Comparison of ENCODE assay signal across 11 cellular contexts in the genomic region with DNA sequence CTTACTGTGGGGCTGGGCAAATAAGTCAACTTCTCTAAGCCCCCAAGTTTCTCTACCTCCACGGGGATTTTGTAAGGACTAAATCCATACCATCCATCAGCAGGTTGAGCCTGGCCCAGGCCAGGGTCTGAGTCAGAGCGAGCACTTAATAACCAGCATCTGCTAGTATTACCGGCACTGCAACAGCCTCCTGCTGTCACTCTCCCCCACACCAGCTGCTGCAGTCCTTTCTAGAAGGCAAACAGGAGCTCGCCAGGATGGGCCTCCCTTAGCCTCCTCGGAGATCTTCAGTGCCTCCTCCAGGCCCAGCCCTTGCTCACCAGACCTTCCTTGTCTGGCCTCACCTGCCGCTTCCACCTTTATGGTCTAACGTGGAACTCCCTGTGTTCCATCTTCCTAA. TPM values are rescaled to one million over a fixed set of nuclear protein-coding genes. Genes with fewer than 3 reads are reported as not detected.
A peak's percentile ranks its signal among the peaks of the same experiment; 100 is the strongest.
DNase-seq lines count a peak whose midpoint lies in the region; ATAC-seq and TF ChIP-seq lines count a peak whose summit lies in the region.
"Had no signal": no experiment of that assay in that cellular context is flagged by ENCODE, and none has a peak within 500 bp of the region (broad histone marks: within the 10 kb centered on the region; RNA-seq: fewer than 3 reads in every experiment).

No MANE protein-coding gene starts in this region.

- H3K4me3 ChIP-seq in body of pancreas (no peak overlapping the region), right lobe of liver (peak overlapping the region; percentile 94 to 98 (median 97)), thyroid gland (replicated peaks in 1 of 3) (no peak overlapping the region)

- H3K4me1 ChIP-seq in body of pancreas (peaks cover 73% of the 10 kb centered on the region), right lobe of liver (peaks cover 0 to 62% (median 22%) of the 10 kb centered on the region in 4 donors), thyroid gland (peaks cover 70 to 75% of the 10 kb centered on the region in 2 donors)

- 27 to 29% methylated on average over 6 to 7 of the region's 7 CpGs for WGBS in body of pancreas, 2 donors
- WGBS in right lobe of liver (ENCODE audit: insufficient coverage, low coverage, low lambda C conversion rate, missing lambda C conversion rate), result 43% methylated on average over 4 of the region's 7 CpGs
- WGBS in thyroid gland, 2 donors, result 86 to 88% methylated on average over 7 of the region's 7 CpGs

- H3K4me1 Mint-ChIP-seq in activated T-cell treated with anti-CD3 and anti-CD28 coated beads, Interleukin-2, amount 50 U/mL, for 24 hours (ENCODE audit: low read depth), result peaks cover 64% of the 10 kb centered on the region

- H3K27ac ChIP-seq in body of pancreas (peak overlapping the region; percentile 82 to 100 (median 96)), right lobe of liver (peak overlapping the region; percentile 59 to 98 (median 74)), thyroid gland (peak overlapping the region in 2 of 3 donors; percentile 75 to 92)

- no peaks in the 10 kb centered on the region for H3K27me3 ChIP-seq in body of pancreas
- no peaks in the 10 kb centered on the region for H3K27me3 ChIP-seq in right lobe of liver
- no peaks in the 10 kb centered on the region for H3K27me3 ChIP-seq in thyroid gland

- intact Hi-C loops in body of pancreas (cut with DNase I) (no loop called here), right lobe of liver (cut with DNase I) (no loop called here), thyroid gland (cut with DNase I) (loop anchor here (10.0 kb wide), 1 partner anchor 77 kb away; no protein-coding TSS in a partner anchor)

- no peak for DNase-seq in activated T-cell treated with anti-CD3 and anti-CD28 coated beads, Interleukin-2, amount 50 U/mL, for 24 hours
- DNase-seq in activated T-cell treated with anti-CD3 and anti-CD28 coated beads, Interleukin-2, amount 50 U/mL, for 48 hours, result no peak
- peak in 3 of 4 donors; percentile 33 to 49 (median 36) for DNase-seq in body of pancreas
- DNase-seq in right lobe of liver, result no peak
- DNase-seq in thyroid gland, result no peak
- DNase-seq in nucleus accumbens (lab: John Stamatoyannopoulos, UW), result no peak
- DNase-seq in AG08396 (ENCODE audit: low spot score), result no peak
- DNase-seq: effector CD4-positive, alpha-beta T cell; stimulated activated CD4-positive, alpha-beta T cell treated with anti-CD3 and anti-CD28 coated beads, Interleukin-12 subunit alpha, Interleukin-12 subunit beta, amount 100 ng/mL, for 4 hours had no signal

- H3K9me3 ChIP-seq in body of pancreas (no peaks in the 10 kb centered on the region), right lobe of liver (no peaks in the 10 kb centered on the region), thyroid gland (no peaks in the 10 kb centered on the region)

- no peak overlapping the region for H3K4me3 Mint-ChIP-seq in activated T-cell treated with anti-CD3 and anti-CD28 coated beads, Interleukin-2, amount 50 U/mL, for 24 hours

- no peak for TF ChIP-seq CTCF in body of pancreas (IDR thresholded peaks at IDR 0.05)
- TF ChIP-seq CTCF in right lobe of liver (IDR thresholded peaks at IDR 0.05), result no peak
- no peak for TF ChIP-seq CTCF in thyroid gland (IDR thresholded peaks at IDR 0.05)

- H3K36me3 ChIP-seq in body of pancreas (replicated peaks in 1 of 2; ENCODE audit: insufficient read depth in 1 of 2, low read depth in 2 of 2) (no peaks in the 10 kb centered on the region), right lobe of liver (no peaks in the 10 kb centered on the region), thyroid gland (no peaks in the 10 kb centered on the region)

- no peaks in the 10 kb centered on the region for H3K27me3 Mint-ChIP-seq in activated T-cell treated with anti-CD3 and anti-CD28 coated beads, Interleukin-2, amount 50 U/mL, for 24 hours

- ATAC-seq in body of pancreas (no peak), right lobe of liver (no peak), HG02588 (IDR thresholded peaks at IDR 0.05; ENCODE audit: unreplicated experiment) (no peak)

- H3K27ac Mint-ChIP-seq in activated T-cell treated with anti-CD3 and anti-CD28 coated beads, Interleukin-2, amount 50 U/mL, for 24 hours, result peak overlapping the region; percentile 99

- peaks cover 27% of the 10 kb centered on the region for H3K36me3 Mint-ChIP-seq in activated T-cell treated with anti-CD3 and anti-CD28 coated beads, Interleukin-2, amount 50 U/mL, for 24 hours (ENCODE audit: low read depth)

- H3K9me3 Mint-ChIP-seq in activated T-cell treated with anti-CD3 and anti-CD28 coated beads, Interleukin-2, amount 50 U/mL, for 24 hours, result no peaks in the 10 kb centered on the region

- TF ChIP-seq POLR2A in body of pancreas (IDR thresholded peaks at IDR 0.05), result no peak
- no peak for TF ChIP-seq POLR2A in right lobe of liver (IDR thresholded peaks at IDR 0.05)
- no peak for TF ChIP-seq POLR2A in thyroid gland (IDR thresholded peaks at IDR 0.05)

RNA-seq across cellular contexts. Expression of a gene that starts 3.2 kb away (rescaled TPM):
- total RNA-seq in body of pancreas, result 10 to 100 TPM; 71.5 to 94.9 TPM
- total RNA-seq in right lobe of liver, result 100 to 1,000 TPM in 2 of 6 experiments, 10 to 100 TPM in 4; 83.0 to 179 (median 96.0) TPM
- 100 to 1,000 TPM; 146 to 354 (median 213) TPM for total RNA-seq in thyroid gland

RNA-seq across cellular contexts. Expression of a gene that starts 27.7 kb away (rescaled TPM):
- 1 to 10 TPM; 3.1 to 4.6 TPM for total RNA-seq in body of pancreas
- total RNA-seq in right lobe of liver, result 1 to 10 TPM; 3.1 to 7.8 (median 6.2) TPM
- 1 to 10 TPM; 7.0 to 8.9 (median 7.3) TPM for total RNA-seq in thyroid gland

RNA-seq across cellular contexts. Expression of a gene that starts 40.0 kb away (rescaled TPM):
- total RNA-seq in body of pancreas (10 to 100 TPM in 1 of 2 donors, 1 to 10 TPM in 1; 8.0 to 31.6 TPM), right lobe of liver (under 1 TPM in 1 of 6 experiments, not detected in 5; 0.13 TPM), thyroid gland (under 1 TPM in 2 of 4 donors, not detected in 2; 0.29 to 0.59 TPM)
- total RNA-seq: HT1080 had no signal

Comparison
In these comparisons a context has a peak if more than half of its experiments do, and no peak if none do; other contexts are left out.
1. DNase-seq: peak in body of pancreas (3 of 4); none in activated T-cell treated with anti-CD3 and anti-CD28 coated beads, Interleukin-2, amount 50 U/mL, for 24 hours (single experiment), activated T-cell treated with anti-CD3 and anti-CD28 coated beads, Interleukin-2, amount 50 U/mL, for 48 hours (0 of 2), right lobe of liver (0 of 3), thyroid gland (0 of 2), nucleus accumbens (0 of 56) and AG08396 (single experiment).
2. H3K4me3 ChIP-seq: peak in right lobe of liver (3 of 3); none in body of pancreas (0 of 2) and thyroid gland (0 of 3).
3. RNA of a gene that starts 40.0 kb away (total RNA-seq): 8.0 to 31.6 TPM in body of pancreas; 0.29 to 0.59 TPM in thyroid gland and 0.13 TPM in right lobe of liver; every median in the first group is over 4 times any median in the second.
4. Peak in every context shown above with its lines, with median percentiles within 50 percentile points of each other: H3K27ac ChIP-seq.